24 cellular contexts compared by ENCODE assay signal in the genomic region with DNA sequence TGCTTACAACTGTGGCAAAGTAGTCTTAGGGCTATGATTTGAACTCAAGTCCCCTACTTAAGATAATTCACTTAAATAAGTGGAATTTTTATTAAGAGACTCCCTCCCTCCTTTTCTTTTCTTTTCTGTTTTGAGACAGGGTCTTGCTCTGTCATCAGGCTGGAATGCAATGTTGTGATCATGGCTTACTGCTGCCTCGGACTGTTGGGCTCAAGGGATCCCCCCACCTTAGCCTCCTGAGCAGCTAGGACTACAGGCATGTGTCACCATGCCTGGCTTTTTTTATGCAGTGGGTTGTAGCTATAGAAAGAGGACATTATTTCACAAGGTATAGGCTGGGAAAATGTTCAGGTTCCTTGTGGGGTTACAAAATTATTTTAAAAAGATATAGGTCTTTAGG.
"Had no signal": no experiment of that assay in that cellular context is flagged by ENCODE, and none has a peak within 500 bp of the region (broad histone marks: within the 10 kb centered on the region; RNA-seq: fewer than 3 reads in every experiment).

No MANE protein-coding gene starts in this region.

- H3K9ac ChIP-seq: neural progenitor cell had no signal

- H3K9me3 Mint-ChIP-seq: activated naive CD4-positive, alpha-beta T cell treated with anti-CD3 and anti-CD28 coated beads, Interleukin-2, amount 10 ng/mL, durations not matched to agents 7 days and 5 days; activated naive CD8-positive, alpha-beta T cell treated with anti-CD3 and anti-CD28 coated beads, Interleukin-2, amount 50 U/mL, for 24 hours; neural progenitor cell; stimulated activated naive CD8-positive, alpha-beta T cell treated with anti-CD3 and anti-CD28 coated beads, Interleukin-15, amount 100 ng/mL, for 72 hours had no signal

- FAIRE-seq: kidney, small intestine had no signal

- H3K4me3 Mint-ChIP-seq: activated CD4-positive, alpha-beta T cell treated with anti-CD3 and anti-CD28 coated beads, Interleukin-2, amount 10 ng/mL, durations not matched to agents 7 days and 5 days; activated naive CD4-positive, alpha-beta T cell treated with anti-CD3 and anti-CD28 coated beads, Interleukin-2, amount 10 ng/mL, durations not matched to agents 7 days and 5 days; activated naive CD8-positive, alpha-beta T cell treated with anti-CD3 and anti-CD28 coated beads, Interleukin-2, amount 50 U/mL, for 24 hours; naive thymus-derived CD4-positive, alpha-beta T cell; neural progenitor cell; stimulated activated naive CD8-positive, alpha-beta T cell treated with anti-CD3 and anti-CD28 coated beads, Interleukin-15, amount 100 ng/mL, for 72 hours had no signal

- H3K9me3 ChIP-seq: breast epithelium, prostate gland, suprapubic skin, transverse colon, vagina had no signal

- H3K4me2 ChIP-seq: neural progenitor cell had no signal

- H2AFZ ChIP-seq: neural progenitor cell had no signal

- H3K27me3 ChIP-seq: neural progenitor cell, suprapubic skin, transverse colon, vagina had no signal

- ATAC-seq: activated naive CD8-positive, alpha-beta T cell treated with anti-CD3 and anti-CD28 coated beads, Interleukin-2, amount 50 U/mL, for 24 hours; left ventricle myocardium superior; naive thymus-derived CD4-positive, alpha-beta T cell; right cardiac atrium; stimulated activated naive CD8-positive, alpha-beta T cell treated with anti-CD3 and anti-CD28 coated beads, Interleukin-15, amount 100 ng/mL, for 72 hours had no signal

- H3K4me3 ChIP-seq: breast epithelium, neural progenitor cell, prostate gland, suprapubic skin, transverse colon, vagina had no signal

- H3K36me3 ChIP-seq: breast epithelium, neural progenitor cell, prostate gland, suprapubic skin, transverse colon, vagina had no signal

- H3K4me1 ChIP-seq: breast epithelium, neural progenitor cell, prostate gland, suprapubic skin, transverse colon had no signal

- H3K27me3 Mint-ChIP-seq: activated CD4-positive, alpha-beta T cell treated with anti-CD3 and anti-CD28 coated beads, Interleukin-2, amount 10 ng/mL, durations not matched to agents 7 days and 5 days; activated naive CD4-positive, alpha-beta T cell treated with anti-CD3 and anti-CD28 coated beads, Interleukin-2, amount 10 ng/mL, durations not matched to agents 7 days and 5 days; activated naive CD8-positive, alpha-beta T cell treated with anti-CD3 and anti-CD28 coated beads, Interleukin-2, amount 50 U/mL, for 24 hours; naive thymus-derived CD4-positive, alpha-beta T cell; stimulated activated naive CD8-positive, alpha-beta T cell treated with anti-CD3 and anti-CD28 coated beads, Interleukin-15, amount 100 ng/mL, for 72 hours had no signal

- H3K27ac ChIP-seq: breast epithelium, neural progenitor cell, prostate gland, suprapubic skin, transverse colon, vagina had no signal

- H3K36me3 Mint-ChIP-seq: neural progenitor cell had no signal

- H3K4me1 Mint-ChIP-seq: activated naive CD4-positive, alpha-beta T cell treated with anti-CD3 and anti-CD28 coated beads, Interleukin-2, amount 10 ng/mL, durations not matched to agents 7 days and 5 days; stimulated activated naive CD8-positive, alpha-beta T cell treated with anti-CD3 and anti-CD28 coated beads, Interleukin-15, amount 100 ng/mL, for 72 hours had no signal

- H3K27ac Mint-ChIP-seq: activated CD4-positive, alpha-beta T cell treated with anti-CD3 and anti-CD28 coated beads, Interleukin-2, amount 10 ng/mL, durations not matched to agents 7 days and 5 days; activated naive CD4-positive, alpha-beta T cell treated with anti-CD3 and anti-CD28 coated beads, Interleukin-2, amount 10 ng/mL, durations not matched to agents 7 days and 5 days; activated naive CD8-positive, alpha-beta T cell treated with anti-CD3 and anti-CD28 coated beads, Interleukin-2, amount 50 U/mL, for 24 hours; naive thymus-derived CD4-positive, alpha-beta T cell; neural progenitor cell; stimulated activated naive CD8-positive, alpha-beta T cell treated with anti-CD3 and anti-CD28 coated beads, Interleukin-15, amount 100 ng/mL, for 72 hours had no signal

- DNase-seq: activated CD4-positive, alpha-beta T cell treated with anti-CD3 and anti-CD28 coated beads, Interleukin-2, amount 10 ng/mL, durations not matched to agents 7 days and 5 days; activated CD8-positive, alpha-beta memory T cell treated with anti-CD3 and anti-CD28 coated beads, Interleukin-2, amount 50 U/mL, for 48 hours; activated effector memory CD4-positive, alpha-beta T cell treated with Interleukin-2 at 50 U/mL for 16 hours; activated naive CD4-positive, alpha-beta T cell treated with anti-CD3 and anti-CD28 coated beads, Interleukin-2, amount 10 ng/mL, durations not matched to agents 7 days and 5 days; activated naive CD8-positive, alpha-beta T cell treated with anti-CD3 and anti-CD28 coated beads, Interleukin-2, amount 50 U/mL, for 24 hours; activated T-cell treated with anti-CD3 and anti-CD28 coated beads, Interleukin-2, amount 50 U/mL, for 48 hours; anterior cingulate cortex; cerebellar nuclear complex; effector memory CD4-positive, alpha-beta T cell; hypothalamus; kidney; left ventricle myocardium superior; mesenchymal stem cell; naive thymus-derived CD4-positive, alpha-beta T cell; right cardiac atrium; stimulated activated CD4-positive, alpha-beta T cell treated with anti-CD3 and anti-CD28 coated beads, Interleukin-4, amount 100 ng/mL, for 1 hour; stimulated activated naive CD8-positive, alpha-beta T cell treated with anti-CD3 and anti-CD28 coated beads, Interleukin-15, amount 100 ng/mL, for 72 hours; transverse colon had no signal
